ENCODE assay signal across 25 cellular contexts in genomic region chr9:4306788-4307144, GRCh38. TPM values are rescaled to one million over a fixed set of nuclear protein-coding genes. Genes with fewer than 3 reads are reported as not detected.
A peak's percentile ranks its signal among the peaks of the same experiment; 100 is the strongest.
DNase-seq lines count a peak whose midpoint lies in the region; ATAC-seq and TF ChIP-seq lines count a peak whose summit lies in the region.
"Had no signal": no experiment of that assay in that cellular context is flagged by ENCODE, and none has a peak within 500 bp of the region (broad histone marks: within the 10 kb centered on the region; RNA-seq: fewer than 3 reads in every experiment).

No MANE protein-coding gene starts in this region.

- no peak for DNase-seq in activated CD8-positive, alpha-beta T cell treated with anti-CD3 and anti-CD28 coated beads for 36 hours
- no peak for DNase-seq in activated CD8-positive, alpha-beta T cell treated with anti-CD3 and anti-CD28 coated beads, Interleukin-2, amount 10 ng/mL, durations not matched to agents 7 days and 5 days
- DNase-seq in HCEC 1CT (peak; percentile 26), COR-L47 (lab: John Stamatoyannopoulos, UW) (no peak), superior temporal gyrus (ENCODE audit: extremely low spot score) (no peak), WTC11 (ENCODE audit: low spot score) (no peak)
- no peak for DNase-seq in activated naive CD8-positive, alpha-beta T cell treated with anti-CD3 and anti-CD28 coated beads for 36 hours
- DNase-seq: ACHN; activated CD4-positive, CD25-positive, alpha-beta regulatory T cell treated with anti-CD3 and anti-CD28 coated beads, Interleukin-2, amount 50 U/mL, for 72 hours; activated naive CD8-positive, alpha-beta T cell treated with anti-CD3 and anti-CD28 coated beads, Interleukin-2, amount 10 ng/mL, durations not matched to agents 7 days and 5 days; DMS 273 treated with DMSO at 0.1 percent for 48 hours; effector CD8-positive, alpha-beta T cell; erythroblast; foreskin keratinocyte; immature natural killer cell; left ventricle myocardium superior; mucosa of descending colon; NCI-H1105; NCI-H2029; PC-3; Right ventricle myocardium superior; SW 1271; testis had no signal

- H3K4me3 Mint-ChIP-seq in activated CD8-positive, alpha-beta T cell treated with anti-CD3 and anti-CD28 coated beads for 36 hours, result peak overlapping the region; percentile 13
- H3K4me3 Mint-ChIP-seq in activated CD8-positive, alpha-beta T cell treated with anti-CD3 and anti-CD28 coated beads, Interleukin-2, amount 10 ng/mL, durations not matched to agents 7 days and 5 days, result no peak overlapping the region
- H3K4me3 Mint-ChIP-seq in activated naive CD8-positive, alpha-beta T cell treated with anti-CD3 and anti-CD28 coated beads for 36 hours, result no peak overlapping the region
- no peak overlapping the region for H3K4me3 Mint-ChIP-seq in nephron
- no peak overlapping the region for H3K4me3 Mint-ChIP-seq in WTC11
- H3K4me3 Mint-ChIP-seq: activated naive CD8-positive, alpha-beta T cell treated with anti-CD3 and anti-CD28 coated beads, Interleukin-2, amount 10 ng/mL, durations not matched to agents 7 days and 5 days; immature natural killer cell had no signal

- POLR2A ChIA-PET in activated CD8-positive, alpha-beta T cell treated with anti-CD3 and anti-CD28 coated beads for 36 hours (lab: Charles Lee), result no interaction called here
- POLR2A ChIA-PET in activated CD8-positive, alpha-beta T cell treated with anti-CD3 and anti-CD28 coated beads, Interleukin-2, amount 10 ng/mL, durations not matched to agents 7 days and 5 days (lab: Charles Lee), result interaction anchor here (0.6 kb wide), 1 partner anchor 11 kb away, joined by 4 read pairs; no protein-coding TSS in a partner anchor
- POLR2A ChIA-PET in WTC11 (lab: Charles Lee), result no interaction called here

- intact Hi-C loops in activated CD8-positive, alpha-beta T cell treated with anti-CD3 and anti-CD28 coated beads for 36 hours (cut with micrococcal nuclease), result loop anchor here (5.0 kb wide), 1 partner anchor 36 kb away; no protein-coding TSS in a partner anchor

- peaks cover 14% of the 10 kb centered on the region for H3K27me3 Mint-ChIP-seq in activated CD8-positive, alpha-beta T cell treated with anti-CD3 and anti-CD28 coated beads for 36 hours
- H3K27me3 Mint-ChIP-seq in activated CD8-positive, alpha-beta T cell treated with anti-CD3 and anti-CD28 coated beads, Interleukin-2, amount 10 ng/mL, durations not matched to agents 7 days and 5 days (ENCODE audit: low read depth), result peaks cover 20% of the 10 kb centered on the region
- H3K27me3 Mint-ChIP-seq in activated naive CD8-positive, alpha-beta T cell treated with anti-CD3 and anti-CD28 coated beads for 36 hours, result peaks cover 7% of the 10 kb centered on the region
- H3K27me3 Mint-ChIP-seq in nephron (ENCODE audit: low read depth) (peaks cover 35% of the 10 kb centered on the region), WTC11 (ENCODE audit: low read depth) (peaks cover 17% of the 10 kb centered on the region)

- TF ChIP-seq CTCF in activated CD8-positive, alpha-beta T cell treated with anti-CD3 and anti-CD28 coated beads for 36 hours (IDR thresholded peaks at IDR 0.05), result no peak
- TF ChIP-seq CTCF in nephron (IDR thresholded peaks at IDR 0.05; ENCODE audit: unreplicated experiment in 3 of 3), result no peak
- no peak for TF ChIP-seq CTCF in WTC11 (IDR thresholded peaks at IDR 0.05)

- CTCF ChIA-PET in activated CD8-positive, alpha-beta T cell treated with anti-CD3 and anti-CD28 coated beads for 36 hours (lab: Charles Lee), result interaction anchor here (1.3 to 3.0 kb wide), 4 partner anchors 9 to 230 kb away, joined by 3 to 16 read pairs (median 7); no protein-coding TSS in a partner anchor
- CTCF ChIA-PET in activated CD8-positive, alpha-beta T cell treated with anti-CD3 and anti-CD28 coated beads, Interleukin-2, amount 10 ng/mL, durations not matched to agents 7 days and 5 days (lab: Charles Lee), result interaction anchor here (0.5 kb wide), 1 partner anchor 400 kb away, joined by 3 read pairs; no protein-coding TSS in a partner anchor
- CTCF ChIA-PET in WTC11 (lab: Charles Lee), result no interaction called here

- H3K4me1 Mint-ChIP-seq in activated CD8-positive, alpha-beta T cell treated with anti-CD3 and anti-CD28 coated beads for 36 hours (ENCODE audit: low read depth), result peaks cover 51% of the 10 kb centered on the region
- H3K4me1 Mint-ChIP-seq in activated CD8-positive, alpha-beta T cell treated with anti-CD3 and anti-CD28 coated beads, Interleukin-2, amount 10 ng/mL, durations not matched to agents 7 days and 5 days (ENCODE audit: low read depth), result peaks cover 13% of the 10 kb centered on the region
- peaks cover 53% of the 10 kb centered on the region for H3K4me1 Mint-ChIP-seq in activated naive CD8-positive, alpha-beta T cell treated with anti-CD3 and anti-CD28 coated beads for 36 hours
- H3K4me1 Mint-ChIP-seq in nephron (peaks cover 39% of the 10 kb centered on the region), WTC11 (no peaks in the 10 kb centered on the region)
- H3K4me1 Mint-ChIP-seq: immature natural killer cell had no signal

- ATAC-seq in activated CD8-positive, alpha-beta T cell treated with anti-CD3 and anti-CD28 coated beads for 36 hours, result no peak
- no peak for ATAC-seq in activated CD8-positive, alpha-beta T cell treated with anti-CD3 and anti-CD28 coated beads, Interleukin-2, amount 10 ng/mL, durations not matched to agents 7 days and 5 days
- ATAC-seq in WTC11, result no peak
- ATAC-seq: foreskin keratinocyte, left ventricle myocardium superior, mucosa of descending colon, PC-3 had no signal

- no peaks in the 10 kb centered on the region for H3K36me3 Mint-ChIP-seq in activated CD8-positive, alpha-beta T cell treated with anti-CD3 and anti-CD28 coated beads for 36 hours (ENCODE audit: low read depth)
- H3K36me3 Mint-ChIP-seq in activated CD8-positive, alpha-beta T cell treated with anti-CD3 and anti-CD28 coated beads, Interleukin-2, amount 10 ng/mL, durations not matched to agents 7 days and 5 days (ENCODE audit: low read depth), result no peaks in the 10 kb centered on the region
- no peaks in the 10 kb centered on the region for H3K36me3 Mint-ChIP-seq in activated naive CD8-positive, alpha-beta T cell treated with anti-CD3 and anti-CD28 coated beads for 36 hours
- H3K36me3 Mint-ChIP-seq in nephron (ENCODE audit: low read depth), result no peaks in the 10 kb centered on the region
- H3K36me3 Mint-ChIP-seq in WTC11, result no peaks in the 10 kb centered on the region
- H3K36me3 Mint-ChIP-seq: activated naive CD8-positive, alpha-beta T cell treated with anti-CD3 and anti-CD28 coated beads, Interleukin-2, amount 10 ng/mL, durations not matched to agents 7 days and 5 days; brain; immature natural killer cell had no signal

- peak overlapping the region; percentile 83 for H3K27ac Mint-ChIP-seq in activated CD8-positive, alpha-beta T cell treated with anti-CD3 and anti-CD28 coated beads for 36 hours
- no peak overlapping the region for H3K27ac Mint-ChIP-seq in activated CD8-positive, alpha-beta T cell treated with anti-CD3 and anti-CD28 coated beads, Interleukin-2, amount 10 ng/mL, durations not matched to agents 7 days and 5 days
- peak overlapping the region; percentile 88 for H3K27ac Mint-ChIP-seq in activated naive CD8-positive, alpha-beta T cell treated with anti-CD3 and anti-CD28 coated beads for 36 hours
- peak overlapping the region in 2 of 3 experiments; percentile 54 to 89 for H3K27ac Mint-ChIP-seq in nephron
- no peak overlapping the region for H3K27ac Mint-ChIP-seq in WTC11
- H3K27ac Mint-ChIP-seq: activated naive CD8-positive, alpha-beta T cell treated with anti-CD3 and anti-CD28 coated beads, Interleukin-2, amount 10 ng/mL, durations not matched to agents 7 days and 5 days; brain; immature natural killer cell had no signal

- H3K9me3 Mint-ChIP-seq in activated CD8-positive, alpha-beta T cell treated with anti-CD3 and anti-CD28 coated beads for 36 hours, result no peaks in the 10 kb centered on the region
- no peaks in the 10 kb centered on the region for H3K9me3 Mint-ChIP-seq in activated CD8-positive, alpha-beta T cell treated with anti-CD3 and anti-CD28 coated beads, Interleukin-2, amount 10 ng/mL, durations not matched to agents 7 days and 5 days (ENCODE audit: insufficient read depth)
- H3K9me3 Mint-ChIP-seq in activated naive CD8-positive, alpha-beta T cell treated with anti-CD3 and anti-CD28 coated beads for 36 hours, result no peaks in the 10 kb centered on the region
- H3K9me3 Mint-ChIP-seq in nephron, result no peaks in the 10 kb centered on the region
- no peaks in the 10 kb centered on the region for H3K9me3 Mint-ChIP-seq in WTC11
- H3K9me3 Mint-ChIP-seq: activated naive CD8-positive, alpha-beta T cell treated with anti-CD3 and anti-CD28 coated beads, Interleukin-2, amount 10 ng/mL, durations not matched to agents 7 days and 5 days; immature natural killer cell had no signal

TF ChIP-seq in WTC11, 78 proteins besides CTCF, POLR2A, EP300 and RAD21 (continues in another document):
- no peak for TF ChIP-seq NFATC4 (CRISPR knock-in tag; IDR thresholded peaks at IDR 0.05)
- TF ChIP-seq FOXJ3 (CRISPR knock-in tag; IDR thresholded peaks at IDR 0.05; ENCODE audit: borderline replicate concordance), result no peak
- no peak for TF ChIP-seq EMX1 (CRISPR knock-in tag; IDR thresholded peaks at IDR 0.05)
- TF ChIP-seq ZMAT4 (CRISPR knock-in tag; IDR thresholded peaks at IDR 0.05), result no peak
- no peak for TF ChIP-seq E2F1 (CRISPR knock-in tag; IDR thresholded peaks at IDR 0.05)

RNA-seq across cellular contexts. Expression of gene GLIS3, which starts 6.9 kb away (rescaled TPM):
- 1 to 10 TPM; 1.5 to 2.1 TPM for total RNA-seq in activated CD8-positive, alpha-beta T cell treated with anti-CD3 and anti-CD28 coated beads for 36 hours
- total RNA-seq in activated CD8-positive, alpha-beta T cell treated with anti-CD3 and anti-CD28 coated beads, Interleukin-2, amount 10 ng/mL, durations not matched to agents 7 days and 5 days, result under 1 TPM; 0.29 to 0.34 TPM
- 1 to 10 TPM; 2.0 to 2.3 TPM for total RNA-seq in activated naive CD8-positive, alpha-beta T cell treated with anti-CD3 and anti-CD28 coated beads for 36 hours
- total RNA-seq in WTC11 (2021), result 0.57 to 1.2 TPM (median 0.99 TPM) in 3 replicates

Comparison
In these comparisons a context has a peak if more than half of its experiments do, and no peak if none do; other contexts are left out.
1. H3K27ac Mint-ChIP-seq: peak in activated CD8-positive, alpha-beta T cell treated with anti-CD3 and anti-CD28 coated beads for 36 hours (single experiment), activated naive CD8-positive, alpha-beta T cell treated with anti-CD3 and anti-CD28 coated beads for 36 hours (single experiment) and nephron (2 of 3); none in activated CD8-positive, alpha-beta T cell treated with anti-CD3 and anti-CD28 coated beads, Interleukin-2, amount 10 ng/mL, durations not matched to agents 7 days and 5 days (single experiment) and WTC11 (single experiment).